9 cellular contexts compared by ENCODE assay signal in the genomic region with DNA sequence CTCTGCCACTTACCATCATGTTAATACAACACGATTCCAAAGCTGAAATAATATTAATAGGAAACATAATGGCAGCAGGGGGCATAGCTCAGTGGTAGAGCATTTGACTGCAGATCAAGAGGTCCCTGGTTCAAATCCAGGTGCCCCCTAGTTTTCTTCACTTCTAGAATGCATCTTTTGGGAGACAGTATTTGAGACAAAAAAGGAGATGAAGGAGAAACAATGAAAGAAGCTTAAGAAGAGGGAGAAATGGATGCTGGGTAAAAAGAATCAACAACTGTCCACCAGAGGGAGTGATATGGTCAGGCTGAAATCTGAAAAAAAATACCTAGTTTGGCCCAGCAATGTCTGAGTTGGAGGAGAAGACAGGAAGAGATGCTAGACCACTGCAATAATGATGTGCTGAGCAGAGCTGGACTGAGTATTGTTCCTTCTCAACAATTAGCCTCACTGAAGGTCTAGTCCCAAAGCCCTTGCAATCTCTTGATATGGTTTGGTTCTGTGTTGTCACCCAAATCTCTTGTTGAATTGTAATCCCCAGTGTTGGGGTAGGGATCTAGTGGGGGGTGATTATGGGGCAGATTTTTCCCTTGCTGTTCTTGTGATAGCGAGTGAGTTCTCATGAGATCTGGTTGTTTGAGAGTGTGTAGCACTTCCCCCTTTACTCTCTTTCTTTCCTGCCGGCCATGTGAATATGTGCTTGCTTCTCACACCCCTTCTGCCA. TPM values are rescaled to one million over a fixed set of nuclear protein-coding genes. Genes with fewer than 3 reads are reported as not detected.
DNase-seq lines count a peak whose midpoint lies in the region; ATAC-seq and TF ChIP-seq lines count a peak whose summit lies in the region.
"Had no signal": no experiment of that assay in that cellular context is flagged by ENCODE, and none has a peak within 500 bp of the region (broad histone marks: within the 10 kb centered on the region; RNA-seq: fewer than 3 reads in every experiment).

No MANE protein-coding gene starts in this region.

- DNase-seq in CD4-positive, alpha-beta memory T cell: peak in 4 of 5 donors; percentile 20 to 38 (median 23)
- DNase-seq in GM19238 (ENCODE audit: insufficient read length, low spot score) (peak; percentile 35), NAMALWA (ENCODE audit: low spot score) (peak; percentile 87), cardiac muscle cell (ENCODE audit: low read depth in 1 of 2, low spot score in 1 of 2) (peak; percentile 6 to 82), spleen (no peak), aorta (no peak)

- no peak for TF ChIP-seq POLR2A in spleen (IDR thresholded peaks at IDR 0.05)

- no peak overlapping the region for H3K4me3 ChIP-seq in CD4-positive, alpha-beta memory T cell (ENCODE audit: low read length in 2 of 2)
- H3K4me3 ChIP-seq in cardiac muscle cell (no peak overlapping the region), spleen (no peak overlapping the region), aorta (ENCODE audit: low read length in 2 of 2) (no peak overlapping the region)
- H3K4me3 ChIP-seq: skin epidermis had no signal

- H3K27ac Mint-ChIP-seq in CD4-positive, alpha-beta memory T cell: peak overlapping the region in 4 of 7 donors; percentile 0 to 70 (median 18)

- no peaks in the 10 kb centered on the region for H3K36me3 Mint-ChIP-seq in CD4-positive, alpha-beta memory T cell

- CTCF ChIA-PET in CD4-positive, alpha-beta memory T cell (lab: Charles Lee; ENCODE audit: partially characterized antibody): interaction anchor here (0.5 to 3.7 kb wide), 13 partner anchors 10 to 432 kb away, joined by 3 to 18 read pairs (median 3); partner anchors contain the start of gene ZNF783

- POLR2A ChIA-PET in CD4-positive, alpha-beta memory T cell (lab: Charles Lee; ENCODE audit: partially characterized antibody): interaction anchor here (0.7 to 1.3 kb wide), 2 partner anchors 25 to 48 kb away, joined by 3 to 5 read pairs; partner anchors contain the start of gene ZNF783

- no peaks in the 10 kb centered on the region for H3K36me3 ChIP-seq in CD4-positive, alpha-beta memory T cell (ENCODE audit: insufficient read depth, low read length)
- H3K36me3 ChIP-seq in cardiac muscle cell (no peaks in the 10 kb centered on the region), spleen (no peaks in the 10 kb centered on the region), aorta (ENCODE audit: control insufficient read depth in 1 of 2, insufficient read depth in 2 of 2, low read length in 1 of 2) (no peaks in the 10 kb centered on the region)

- no peaks in the 10 kb centered on the region for H3K27me3 ChIP-seq in CD4-positive, alpha-beta memory T cell (ENCODE audit: insufficient read depth, low read length)
- H3K27me3 ChIP-seq in cardiac muscle cell (no peaks in the 10 kb centered on the region), spleen (replicated peaks in 1 of 7) (no peaks in the 10 kb centered on the region), aorta (ENCODE audit: control insufficient read depth in 1 of 2, insufficient read depth in 2 of 2, low read length in 1 of 2) (no peaks in the 10 kb centered on the region)

- intact Hi-C loops in CD4-positive, alpha-beta memory T cell (cut with micrococcal nuclease): loop anchor here (1.0 to 2.0 kb wide), 2 partner anchors 71 to 187 kb away; partner anchors contain the start of genes ZNF212 and ZNF746
- intact Hi-C loops in spleen (cut with DNase I; ENCODE audit: low total_unique reads): no loop called here
- intact Hi-C loops in aorta (cut with DNase I): no loop called here

- no peak for ATAC-seq in GM19035 (IDR thresholded peaks at IDR 0.05; ENCODE audit: unreplicated experiment)
- ATAC-seq in aorta (ENCODE audit: low FRiP score): no peak

- WGBS in spleen, 5 donors: 89 to 92% (median 90%) methylated on average over 3 of the region's 3 CpGs
- 79 to 81% methylated on average over 3 of the region's 3 CpGs for WGBS in aorta, 2 donors

- no peaks in the 10 kb centered on the region for H3K9me3 ChIP-seq in CD4-positive, alpha-beta memory T cell (ENCODE audit: control insufficient read depth in 1 of 2, low read length in 2 of 2)
- H3K9me3 ChIP-seq in cardiac muscle cell (ENCODE audit: low read depth): no peaks in the 10 kb centered on the region
- H3K9me3 ChIP-seq in spleen: peaks cover 0 to 4% (median 0%) of the 10 kb centered on the region in 8 donors
- H3K9me3 ChIP-seq in aorta (ENCODE audit: control insufficient read depth, low read length): no peaks in the 10 kb centered on the region

- peaks cover 0 to 3% (median 0%) of the 10 kb centered on the region in 8 donors for H3K9me3 Mint-ChIP-seq in CD4-positive, alpha-beta memory T cell

- no peaks in the 10 kb centered on the region for H3K4me1 ChIP-seq in CD4-positive, alpha-beta memory T cell (ENCODE audit: insufficient read depth, low read length)
- H3K4me1 ChIP-seq in cardiac muscle cell (ENCODE audit: low read depth) (no peaks in the 10 kb centered on the region), spleen (peaks cover 0 to 2% (median 0%) of the 10 kb centered on the region in 6 donors), aorta (ENCODE audit: control insufficient read depth in 1 of 2, insufficient read depth in 2 of 2, low read length in 2 of 2) (no peaks in the 10 kb centered on the region)

- H3K27ac ChIP-seq in CD4-positive, alpha-beta memory T cell (ENCODE audit: low read depth, low read length): no peak overlapping the region
- H3K27ac ChIP-seq in VCaP: peak overlapping the region; percentile 36
- no peak overlapping the region for H3K27ac ChIP-seq in cardiac muscle cell
- no peak overlapping the region for H3K27ac ChIP-seq in spleen
- H3K27ac ChIP-seq in aorta (ENCODE audit: low read depth in 1 of 2, low read length in 2 of 2): no peak overlapping the region
- H3K27ac ChIP-seq: skin epidermis had no signal

- H3K27me3 Mint-ChIP-seq in CD4-positive, alpha-beta memory T cell: peaks cover 0 to 2% of the 10 kb centered on the region in 2 donors

- TF ChIP-seq CTCF in VCaP (conservative IDR thresholded peaks at IDR 0.05): peak; percentile 86
- peak; percentile 72 for TF ChIP-seq CTCF in cardiac muscle cell (IDR thresholded peaks at IDR 0.05; ENCODE audit: low read depth, low read length)
- TF ChIP-seq CTCF in spleen (IDR thresholded peaks at IDR 0.05 in 8 of 11, conservative IDR thresholded peaks at IDR 0.05 in 3 of 11): peak in 10 of 11 experiments; percentile 20 to 68 (median 60)

- H3K4me1 Mint-ChIP-seq in CD4-positive, alpha-beta memory T cell: peaks cover 0 to 5% (median 3%) of the 10 kb centered on the region in 4 donors

- no peak overlapping the region for H3K4me3 Mint-ChIP-seq in CD4-positive, alpha-beta memory T cell

RNA-seq across cellular contexts. Expression of gene ZNF783, which starts 48.3 kb away (rescaled TPM):
- total RNA-seq in CD4-positive, alpha-beta memory T cell: 10 to 100 TPM; 42.6 to 43.5 TPM
- 1 to 10 TPM; 2.7 to 8.0 TPM for polyA plus RNA-seq in CD4-positive, alpha-beta memory T cell
- total RNA-seq in cardiac muscle cell (12.7 and 26.4 TPM in 2 replicates), spleen (10 to 100 TPM; 13.8 to 24.8 (median 21.8) TPM), aorta (10 to 100 TPM; 14.6 to 23.8 TPM)
- polyA plus RNA-seq in cardiac muscle cell (12.8 and 18.7 TPM in 2 replicates), spleen (10 to 100 TPM in 2 of 3 donors, 1 to 10 TPM in 1; 7.7 to 15.7 (median 12.2) TPM), aorta (10 to 100 TPM in 1 of 2 donors, 1 to 10 TPM in 1; 1.0 to 17.1 TPM)

Comparison
In these comparisons a context has a peak if more than half of its experiments do, and no peak if none do; other contexts are left out.
1. DNase-seq: peak in CD4-positive, alpha-beta memory T cell (4 of 5), GM19238 (single experiment), NAMALWA (single experiment) and cardiac muscle cell (2 of 2); none in spleen (single experiment) and aorta (0 of 2).
2. Peak in every context shown above with its lines, with median percentiles within 50 percentile points of each other: CTCF ChIP-seq.